Comparison of ENCODE assay signal across 8 cellular contexts in the genomic region with DNA sequence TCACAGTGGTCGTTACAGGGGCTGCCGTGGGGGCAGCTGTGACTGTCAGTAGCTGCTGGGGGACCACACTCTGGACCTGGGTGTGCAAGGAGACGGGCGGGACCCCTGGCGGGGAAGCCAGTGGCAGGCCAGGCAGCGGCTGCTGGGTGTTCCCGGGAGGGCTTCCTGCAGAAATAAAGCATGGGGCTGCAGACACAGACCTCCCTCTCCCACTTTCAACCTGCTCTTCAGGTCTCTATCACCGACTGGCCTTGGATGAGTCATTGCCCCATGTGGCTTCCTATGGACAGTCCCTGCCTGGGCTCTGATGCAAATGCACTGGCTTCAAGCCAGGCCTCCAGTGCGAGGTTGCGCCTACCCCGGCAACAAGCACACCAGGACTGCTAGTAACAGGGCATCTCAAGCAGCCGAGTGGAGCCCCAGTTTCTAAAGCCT. TPM values are rescaled to one million over a fixed set of nuclear protein-coding genes. Genes with fewer than 3 reads are reported as not detected.
DNase-seq lines count a peak whose midpoint lies in the region; ATAC-seq and TF ChIP-seq lines count a peak whose summit lies in the region.

No MANE protein-coding gene starts in this region.

- no peaks in the 10 kb centered on the region for H3K27me3 Mint-ChIP-seq in activated naive CD4-positive, alpha-beta T cell treated with anti-CD3 and anti-CD28 coated beads, Interleukin-2, amount 50 U/mL, for 24 hours

- H3K36me3 ChIP-seq in left ventricle myocardium inferior = peaks cover 51% of the 10 kb centered on the region

- TF ChIP-seq CTCF in GM13976 (IDR thresholded peaks at IDR 0.05; ENCODE audit: borderline replicate concordance, control extremely low read depth, extremely low read depth, insufficient read depth, missing control alignments) (no peak), left ventricle myocardium inferior (IDR thresholded peaks at IDR 0.05; ENCODE audit: borderline replicate concordance) (no peak)

- H3K9me3 Mint-ChIP-seq in activated naive CD4-positive, alpha-beta T cell treated with anti-CD3 and anti-CD28 coated beads, Interleukin-2, amount 50 U/mL, for 24 hours = no peaks in the 10 kb centered on the region

- DNase-seq in GM13976 (ENCODE audit: low spot score) (peak; percentile 91), RPMI8226 (peak; percentile 93), left ventricle myocardium inferior (peak; percentile 53), NCI-H1417 (lab: John Stamatoyannopoulos, UW) (no peak), cerebellar nuclear complex (lab: John Stamatoyannopoulos, UW) (no peak)
- peak; percentile 68 to 74 for DNase-seq in stimulated activated CD4-positive, alpha-beta T cell treated with anti-CD3 and anti-CD28 coated beads, Interleukin-2, amount 100 ng/mL, for 48 hours

- no peak overlapping the region for H3K4me3 ChIP-seq in left ventricle myocardium inferior

- no peak overlapping the region for H3K27ac ChIP-seq in left ventricle myocardium inferior (replicated peaks)

- peaks cover 95% of the 10 kb centered on the region for H3K4me1 ChIP-seq in left ventricle myocardium inferior

- H3K27me3 ChIP-seq in left ventricle myocardium inferior (ENCODE audit: low read depth) = no peaks in the 10 kb centered on the region

- peak; percentile 64 for ATAC-seq in HG02610 (IDR thresholded peaks at IDR 0.05; ENCODE audit: unreplicated experiment)

- H3K9me3 ChIP-seq in left ventricle myocardium inferior (replicated peaks) = no peaks in the 10 kb centered on the region

- peaks cover 57% of the 10 kb centered on the region for H3K4me1 Mint-ChIP-seq in activated naive CD4-positive, alpha-beta T cell treated with anti-CD3 and anti-CD28 coated beads, Interleukin-2, amount 50 U/mL, for 24 hours

- intact Hi-C loops in left ventricle myocardium inferior (cut with micrococcal nuclease) = no loop called here

- in situ Hi-C loops in GM13976 (cut with MboI; ENCODE audit: low sequenced_read_pairs, unreplicated experiment) = loop anchor here (10.0 kb wide), 1 partner anchor 45 kb away; no protein-coding TSS in a partner anchor

- H3K27ac Mint-ChIP-seq in activated naive CD4-positive, alpha-beta T cell treated with anti-CD3 and anti-CD28 coated beads, Interleukin-2, amount 50 U/mL, for 24 hours = peak overlapping the region; percentile 19

- peak overlapping the region; percentile 50 for H3K4me3 Mint-ChIP-seq in activated naive CD4-positive, alpha-beta T cell treated with anti-CD3 and anti-CD28 coated beads, Interleukin-2, amount 50 U/mL, for 24 hours

- peaks cover 2% of the 10 kb centered on the region for H3K36me3 Mint-ChIP-seq in activated naive CD4-positive, alpha-beta T cell treated with anti-CD3 and anti-CD28 coated beads, Interleukin-2, amount 50 U/mL, for 24 hours

RNA-seq across cellular contexts. Expression of a gene that starts 17.2 kb away (rescaled TPM):
- 10.2 TPM for total RNA-seq in left ventricle myocardium inferior

Comparison
In these comparisons a context has a peak if more than half of its experiments do, and no peak if none do; other contexts are left out.
1. DNase-seq: peak in GM13976 (single experiment), RPMI8226 (single experiment), left ventricle myocardium inferior (single experiment) and stimulated activated CD4-positive, alpha-beta T cell treated with anti-CD3 and anti-CD28 coated beads, Interleukin-2, amount 100 ng/mL, for 48 hours (2 of 2); none in NCI-H1417 (0 of 3) and cerebellar nuclear complex (0 of 2).